17 cellular contexts compared by ENCODE assay signal in the genomic region with DNA sequence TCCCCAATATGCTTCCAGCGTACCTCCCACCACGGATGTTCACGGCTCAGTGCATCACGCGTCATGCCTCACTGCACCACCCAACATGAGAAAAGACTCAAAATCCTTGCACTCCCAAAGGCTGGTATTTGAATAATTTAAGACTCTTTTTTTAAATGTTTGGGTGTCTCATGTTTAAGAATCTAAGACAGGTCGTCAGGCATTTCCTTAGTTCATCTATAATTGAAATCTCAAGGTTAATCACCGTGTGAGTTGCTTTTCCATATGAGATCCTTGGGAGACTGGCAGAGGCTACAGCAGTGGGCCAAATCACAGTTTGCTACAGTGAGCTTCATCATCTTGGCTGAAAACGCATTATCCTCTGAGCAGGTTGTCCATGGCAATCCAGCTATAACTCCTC.
"Had no signal": no experiment of that assay in that cellular context is flagged by ENCODE, and none has a peak within 500 bp of the region (broad histone marks: within the 10 kb centered on the region; RNA-seq: fewer than 3 reads in every experiment).

No MANE protein-coding gene starts in this region.

- H3K36me3 ChIP-seq: esophagus squamous epithelium, neutrophil, stomach, thoracic aorta, transverse colon had no signal

- DNase-seq: effector memory CD8-positive, alpha-beta T cell; esophagus squamous epithelium; foreskin keratinocyte; immature natural killer cell; left colon; mesendoderm; naive B cell; psoas muscle; small intestine; stimulated activated CD4-positive, alpha-beta T cell treated with anti-CD3 and anti-CD28 coated beads, Interleukin-12 subunit alpha, Interleukin-12 subunit beta, amount 100 ng/mL, for 4 hours; stimulated activated naive CD4-positive, alpha-beta T cell; stomach; substantia nigra; transverse colon had no signal

- H3K27ac ChIP-seq: epithelial cell of prostate, esophagus squamous epithelium, foreskin keratinocyte, neutrophil, psoas muscle, stomach, thoracic aorta, transverse colon had no signal

- H3K4me3 ChIP-seq: esophagus squamous epithelium, psoas muscle, stomach, thoracic aorta, transverse colon had no signal

- H3K4me1 ChIP-seq: esophagus squamous epithelium, foreskin keratinocyte, psoas muscle, stomach, transverse colon had no signal

- H3K9me3 ChIP-seq: neutrophil, psoas muscle, thoracic aorta, transverse colon had no signal

- H3K27me3 ChIP-seq: esophagus squamous epithelium, foreskin keratinocyte, neutrophil, stomach, transverse colon had no signal
